ENCODE assay signal across 1 cellular context in genomic region chr10:5592070-5592469, GRCh38.
TF ChIP-seq lines count a peak whose summit lies in the region.

No MANE protein-coding gene starts in this region.

TF ChIP-seq in H1, 55 proteins besides CTCF, POLR2A, EP300 and RAD21:
- TF ChIP-seq PHF8 (conservative IDR thresholded peaks at IDR 0.05; ENCODE audit: low read depth, low read length) (no peak), SIX5 (IDR thresholded peaks at IDR 0.05; ENCODE audit: low read depth, low read length) (no peak), SAP30 (IDR thresholded peaks at IDR 0.05; ENCODE audit: insufficient read depth, insufficient replicate concordance, low read length) (no peak), JUN (IDR thresholded peaks at IDR 0.05; ENCODE audit: low read depth, low read length) (no peak)
